In the genomic region with DNA sequence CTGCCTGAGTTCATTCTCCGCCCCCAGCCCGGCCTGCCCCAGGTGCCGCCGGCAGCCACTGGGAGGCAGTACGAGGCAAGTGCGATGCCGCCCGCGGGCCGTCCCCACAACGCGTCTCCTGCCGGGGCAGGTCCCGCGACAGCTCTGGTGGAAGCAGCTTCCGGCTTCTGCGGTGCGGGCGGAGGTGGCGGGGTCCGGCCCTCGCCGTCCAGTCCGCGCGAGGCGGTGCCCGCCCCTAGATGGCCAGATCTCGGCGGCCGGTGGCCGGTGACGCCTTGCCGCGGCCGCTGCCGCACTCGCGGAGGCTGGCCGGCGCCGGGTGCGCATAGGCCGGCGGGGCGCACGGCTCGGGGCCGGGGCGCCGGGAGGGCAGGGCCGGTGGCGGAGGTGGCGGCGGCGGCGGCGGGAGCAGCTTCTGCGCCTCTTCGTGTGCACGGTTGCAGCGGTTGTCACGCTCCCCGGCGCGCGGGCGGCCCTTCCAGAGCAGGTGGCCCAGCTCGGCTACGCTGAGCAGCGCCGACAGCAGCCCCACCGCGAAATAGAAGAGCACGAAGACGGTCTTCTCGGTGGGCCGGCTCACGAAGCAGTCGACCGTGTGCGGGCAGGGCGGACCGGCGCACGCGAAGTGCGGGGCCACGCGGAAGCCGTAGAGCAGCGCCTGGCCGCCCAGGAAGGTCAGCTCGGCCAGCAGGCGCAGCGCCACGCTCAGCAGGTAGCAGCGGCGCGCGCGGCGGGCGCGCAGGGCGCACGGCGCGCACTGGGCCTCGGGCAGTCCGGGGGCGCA, we compare ENCODE assay signal across 8 cellular contexts. TPM values are rescaled to one million over a fixed set of nuclear protein-coding genes. Genes with fewer than 3 reads are reported as not detected.
DNase-seq lines count a peak whose midpoint lies in the region; ATAC-seq and TF ChIP-seq lines count a peak whose summit lies in the region.

No MANE protein-coding gene starts in this region.

- no peaks in the 10 kb centered on the region for H3K27me3 Mint-ChIP-seq in T-helper 2 cell treated with Interferon-gamma antibody and Interleukin-4, amounts not matched to agents 5 μg/mL and 100 μg/mL, for 36 hours (ENCODE audit: low read depth)

- H3K4me3 ChIP-seq in MG63 (peak overlapping the region; percentile 51), astrocyte of the cerebellum (ENCODE audit: low read depth, low read length) (peak overlapping the region; percentile 40), iPS-20b (ENCODE audit: low read length) (peak overlapping the region; percentile 56; the same call in 1 of the 2 replicates)

- H3K36me3 Mint-ChIP-seq in T-helper 2 cell treated with Interferon-gamma antibody and Interleukin-4, amounts not matched to agents 5 μg/mL and 100 μg/mL, for 36 hours (ENCODE audit: low read depth) = peaks cover 2% of the 10 kb centered on the region

- H3K4me1 Mint-ChIP-seq in T-helper 2 cell treated with Interferon-gamma antibody and Interleukin-4, amounts not matched to agents 5 μg/mL and 100 μg/mL, for 36 hours (ENCODE audit: low read depth) = peaks cover 18% of the 10 kb centered on the region

- H3K9ac ChIP-seq in iPS-20b (ENCODE audit: low read depth, low read length) = no peak overlapping the region

- in situ Hi-C loops in astrocyte of the cerebellum (cut with HindIII; ENCODE audit: low sequenced_read_pairs) = no loop called here

- peak; percentile 64 for ATAC-seq in GM21723 (IDR thresholded peaks at IDR 0.05; ENCODE audit: unreplicated experiment)
- no peak for ATAC-seq in HG03469 (IDR thresholded peaks at IDR 0.05; ENCODE audit: unreplicated experiment)

- no peak overlapping the region for H3K27ac ChIP-seq in iPS-20b (ENCODE audit: low read length)

- DNase-seq in DMS79 treated with DMSO at 0.1 percent for 48 hours (lab: John Stamatoyannopoulos, UW) (peak; percentile 79), MG63 (peak; percentile 90), astrocyte of the cerebellum (ENCODE audit: low read depth) (no peak)
- DNase-seq in T-helper 2 cell treated with Interferon-gamma antibody and Interleukin-4, amounts not matched to agents 5 μg/mL and 100 μg/mL, for 36 hours (ENCODE audit: low spot score) = peak; percentile 88
- peak; percentile 56 to 86 (median 72) for DNase-seq in stimulated activated CD4-positive, alpha-beta T cell treated with anti-CD3 and anti-CD28 coated beads, Interleukin-1b, Interleukin-23, amount 100 ng/mL, for 24 hours (ENCODE audit: low read depth in 4 of 4, low spot score in 1 of 4)

- H3K27ac Mint-ChIP-seq in T-helper 2 cell treated with Interferon-gamma antibody and Interleukin-4, amounts not matched to agents 5 μg/mL and 100 μg/mL, for 36 hours = peak overlapping the region; percentile 36

- H3K9me3 Mint-ChIP-seq in T-helper 2 cell treated with Interferon-gamma antibody and Interleukin-4, amounts not matched to agents 5 μg/mL and 100 μg/mL, for 36 hours = no peaks in the 10 kb centered on the region

- peak overlapping the region; percentile 81 for H3K4me3 Mint-ChIP-seq in T-helper 2 cell treated with Interferon-gamma antibody and Interleukin-4, amounts not matched to agents 5 μg/mL and 100 μg/mL, for 36 hours

- TF ChIP-seq CTCF in astrocyte of the cerebellum (IDR thresholded peaks at IDR 0.05; ENCODE audit: low read depth, low read length, missing control alignments) = peak; percentile 74

- H3K9me3 ChIP-seq in MG63 (no peaks in the 10 kb centered on the region), iPS-20b (ENCODE audit: insufficient read depth, low read depth, low read length) (no peaks in the 10 kb centered on the region)

- H3K4me1 ChIP-seq in iPS-20b (ENCODE audit: insufficient read depth, low read length) = peaks cover 13% of the 10 kb centered on the region

- H3K36me3 ChIP-seq in MG63 = no peaks in the 10 kb centered on the region; the same call in 1 of the 2 replicates
- no peaks in the 10 kb centered on the region for H3K36me3 ChIP-seq in iPS-20b (ENCODE audit: insufficient read depth, low read depth, low read length)

- H3K27me3 ChIP-seq in MG63 = no peaks in the 10 kb centered on the region
- peaks cover 43% of the 10 kb centered on the region for H3K27me3 ChIP-seq in iPS-20b (ENCODE audit: insufficient read depth, low read length)

RNA-seq across cellular contexts. Expression of a gene that starts 1.6 kb away (rescaled TPM):
- total RNA-seq in MG63 (2014; rRNA removed; shearing (Covaris generic); ENCODE audit: low replicate concordance) = not detected in 2 replicates

RNA-seq across cellular contexts. Expression of a gene that starts 53.9 kb away (rescaled TPM):
- total RNA-seq in MG63 (2014; rRNA removed; shearing (Covaris generic); ENCODE audit: low replicate concordance) = 8.9 and 11.2 TPM in 2 replicates

RNA-seq across cellular contexts. Expression of a gene that starts 54.8 kb away (rescaled TPM):
- 138 and 187 TPM in 2 replicates for total RNA-seq in MG63 (2014; rRNA removed; shearing (Covaris generic); ENCODE audit: low replicate concordance)
